21 cellular contexts compared by ENCODE assay signal in genomic region chr5:127979475-127979874, GRCh38.
"Had no signal": no experiment of that assay in that cellular context is flagged by ENCODE, and none has a peak within 500 bp of the region (broad histone marks: within the 10 kb centered on the region; RNA-seq: fewer than 3 reads in every experiment).

No MANE protein-coding gene starts in this region.

- H3K36me3 ChIP-seq: SJCRH30 had no signal

- H3K27ac ChIP-seq: SJCRH30 had no signal

- H3K9me3 ChIP-seq: SJCRH30 had no signal

- H3K4me1 ChIP-seq: SJCRH30 had no signal

- DNase-seq: IMR-90, Kasumi-1, KG1, MM.1S, NCI-H1105, NCI-H1417, NCI-H1694, NCI-H187 treated with DMSO at 0.1 percent for 48 hours, NCI-H2029 treated with DMSO at 0.1 percent for 48 hours, NCI-H2171 treated with DMSO at 0.1 percent for 48 hours, NCI-H345, NCI-H446 treated with DMSO at 0.1 percent for 48 hours, NCI-H510A treated with DMSO at 0.1 percent for 48 hours, NCI-H526, SHP77 treated with DMSO at 0.1 percent for 48 hours, SJCRH30, T-helper 1 cell had no signal

- H3K4me3 ChIP-seq: SJCRH30 had no signal

- H3K27me3 ChIP-seq: SJCRH30 had no signal

- ATAC-seq: HepG2, Panc1, Right ventricle myocardium inferior, SK-N-SH treated with all-trans-retinoic acid at 6 μM for 48 hours had no signal
